In genomic region chr5:126562823-126563222, GRCh38 we compare ENCODE assay signal across 11 cellular contexts.
DNase-seq lines count a peak whose midpoint lies in the region; ATAC-seq lines count a peak whose summit lies in the region.
"Had no signal": no experiment of that assay in that cellular context is flagged by ENCODE, and none has a peak within 500 bp of the region (broad histone marks: within the 10 kb centered on the region; RNA-seq: fewer than 3 reads in every experiment).

No MANE protein-coding gene starts in this region.

- ATAC-seq in GM18519 (IDR thresholded peaks at IDR 0.05; ENCODE audit: low FRiP score, unreplicated experiment) (peak; percentile 97), GM21381 (IDR thresholded peaks at IDR 0.05; ENCODE audit: unreplicated experiment) (peak; percentile 86), HG02943 (IDR thresholded peaks at IDR 0.05; ENCODE audit: low read depth, unreplicated experiment) (peak; percentile 86), HG03521 (IDR thresholded peaks at IDR 0.05; ENCODE audit: unreplicated experiment) (peak; percentile 82)
- ATAC-seq: natural killer cell had no signal

- DNase-seq in activated CD4-positive, CD25-positive, alpha-beta regulatory T cell treated with anti-CD3 and anti-CD28 coated beads, Interleukin-2, amount 50 U/mL, for 72 hours = no peak
- DNase-seq in GOT3 (lab: John Stamatoyannopoulos, UW) (no peak), putamen (ENCODE audit: low spot score) (no peak)
- DNase-seq in stimulated activated CD4-positive, alpha-beta T cell treated with anti-CD3 and anti-CD28 coated beads, Interleukin-4, amount 100 ng/mL, for 4 hours = no peak
- DNase-seq: activated T-cell treated with anti-CD3 and anti-CD28 coated beads for 4 hours, natural killer cell, NCI-H1694 had no signal
